In genomic region chr3:126356373-126357298, GRCh38 we compare ENCODE assay signal across 1 cellular context.
TF ChIP-seq lines count a peak whose summit lies in the region.

No MANE protein-coding gene starts in this region.

TF ChIP-seq in GM23338, 12 proteins besides CTCF, POLR2A, EP300 and RAD21 (continued from another document):
- no peak for TF ChIP-seq ZNF462 (CRISPR knock-in tag; IDR thresholded peaks at IDR 0.05)
- TF ChIP-seq EZH2 (IDR thresholded peaks at IDR 0.05; ENCODE audit: low read depth, unreplicated experiment), result no peak
- no peak for TF ChIP-seq JUNB (IDR thresholded peaks at IDR 0.05; ENCODE audit: unreplicated experiment)
